In the genomic region with DNA sequence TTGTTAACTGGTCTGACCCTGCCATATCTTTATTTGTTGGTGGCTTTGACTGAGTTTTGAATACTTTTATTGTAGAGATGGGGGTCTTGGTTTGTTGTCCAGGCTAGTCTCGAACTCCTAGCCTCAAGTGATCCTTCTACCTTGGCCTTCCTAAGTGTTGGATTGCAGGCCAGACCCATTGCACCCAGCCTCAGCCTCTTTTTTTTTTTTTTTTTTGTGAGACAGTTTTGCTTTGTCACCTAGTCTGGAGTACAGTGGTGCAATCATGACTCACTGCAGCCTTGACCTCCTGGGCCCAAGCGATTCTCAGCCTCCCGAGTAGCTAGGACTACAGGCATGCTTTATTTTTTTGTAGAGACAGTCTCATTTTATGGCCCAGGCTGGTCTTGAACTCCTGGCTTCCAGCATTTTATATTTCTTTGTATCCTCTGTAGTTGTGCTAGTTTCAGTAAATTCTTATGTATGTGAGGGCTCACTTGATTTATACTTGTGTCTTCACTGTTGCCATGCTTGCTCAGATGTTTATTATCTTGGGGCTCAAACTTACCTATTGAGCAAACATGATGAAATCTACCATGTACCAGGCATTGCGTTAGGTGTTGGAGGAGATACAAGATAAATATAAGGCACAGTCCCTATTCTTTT, we compare ENCODE assay signal across 8 cellular contexts. TPM values are rescaled to one million over a fixed set of nuclear protein-coding genes. Genes with fewer than 3 reads are reported as not detected.
DNase-seq lines count a peak whose midpoint lies in the region; ATAC-seq and TF ChIP-seq lines count a peak whose summit lies in the region.

No MANE protein-coding gene starts in this region.

- CTCF ChIA-PET in SK-N-SH (lab: Yijun Ruan, JAX), result no interaction called here

- H3K36me3 ChIP-seq in SK-N-SH (replicated peaks in 1 of 2; ENCODE audit: control insufficient read depth in 1 of 2, insufficient read depth in 2 of 2, low read length in 1 of 2), result no peaks in the 10 kb centered on the region
- H3K36me3 ChIP-seq in gastrocnemius medialis, result no peaks in the 10 kb centered on the region

- H3K4me1 ChIP-seq in SK-N-SH (ENCODE audit: control insufficient read depth in 1 of 2, insufficient read depth in 2 of 2, low read depth in 1 of 2, low read length in 1 of 2), result peaks cover 0 to 6% of the 10 kb centered on the region in 2 experiments; a peak in 2 of 4 replicates
- peaks cover 78 to 85% of the 10 kb centered on the region in 2 donors for H3K4me1 ChIP-seq in gastrocnemius medialis

- no peaks in the 10 kb centered on the region for H3K9me3 ChIP-seq in SK-N-SH
- H3K9me3 ChIP-seq in gastrocnemius medialis, result no peaks in the 10 kb centered on the region

- no peak for TF ChIP-seq CTCF in SK-N-SH (IDR thresholded peaks at IDR 0.05)
- no peak for TF ChIP-seq CTCF in fibroblast of mammary gland (conservative IDR thresholded peaks at IDR 0.05; ENCODE audit: control insufficient read depth, insufficient read depth, low read depth, low read length)
- TF ChIP-seq CTCF in gastrocnemius medialis (IDR thresholded peaks at IDR 0.05 in 4 of 5, conservative IDR thresholded peaks at IDR 0.05 in 1 of 5), result no peak

- H3K4me2 ChIP-seq in SK-N-SH, result 0 out of 2 replicates have a peak overlapping the region, but pooled peaks have one; percentile 16

- H3K27me3 ChIP-seq in SK-N-SH (ENCODE audit: insufficient read depth) (no peaks in the 10 kb centered on the region), gastrocnemius medialis (no peaks in the 10 kb centered on the region)

- H3K9me2 ChIP-seq in SK-N-SH, result no peaks in the 10 kb centered on the region

- no peak for TF ChIP-seq RAD21 in SK-N-SH (IDR thresholded peaks at IDR 0.05; ENCODE audit: low read length)

- no peak overlapping the region for H2AFZ ChIP-seq in SK-N-SH (ENCODE audit: low read depth)

- H3K27ac ChIP-seq in SK-N-SH (ENCODE audit: low read depth in 2 of 2, low read length in 1 of 2) (peak overlapping the region in 1 of 2 experiments; percentile 72; a peak in 2 of 4 replicates), gastrocnemius medialis (peak overlapping the region; percentile 89 to 99 (median 93))

- POLR2A ChIA-PET in SK-N-SH (lab: Yijun Ruan, JAX), result no interaction called here

- H3F3A ChIP-seq in SK-N-SH (replicated peaks; ENCODE audit: insufficient read depth), result peaks cover 27% of the 10 kb centered on the region

- ATAC-seq in gastrocnemius medialis, result peak; percentile 80 to 81
- no peak for ATAC-seq in HG03469 (IDR thresholded peaks at IDR 0.05; ENCODE audit: unreplicated experiment)
- no peak for ATAC-seq in HG03457 (IDR thresholded peaks at IDR 0.05; ENCODE audit: unreplicated experiment)

- no peak overlapping the region for H3K4me3 ChIP-seq in SK-N-SH (ENCODE audit: low read depth in 2 of 2, low read length in 1 of 2)
- H3K4me3 ChIP-seq in fibroblast of mammary gland (ENCODE audit: control insufficient read depth, low read depth, low read length), result no peak overlapping the region
- H3K4me3 ChIP-seq in gastrocnemius medialis, result no peak overlapping the region

- in situ Hi-C loops in gastrocnemius medialis (cut with MboI; ENCODE audit: low sequenced_read_pairs in 4 of 4), result no loop called here

- no peak for TF ChIP-seq EP300 in SK-N-SH (IDR thresholded peaks at IDR 0.05; ENCODE audit: borderline replicate concordance in 1 of 2, low read depth in 1 of 2, low read length in 1 of 2)

- intact Hi-C loops in gastrocnemius medialis (cut with DNase I; ENCODE audit: low total_unique reads), result no loop called here

- peak; percentile 75 for DNase-seq in GM04504 (ENCODE audit: low read depth)
- DNase-seq in SK-N-SH, result no peak
- DNase-seq in fibroblast of mammary gland (ENCODE audit: low read depth), result peak; percentile 94
- peak; percentile 73 to 89 for DNase-seq in gastrocnemius medialis
- no peak for DNase-seq in NCI-H2029 (lab: John Stamatoyannopoulos, UW)
- DNase-seq in SHP77 treated with DMSO at 0.1 percent for 48 hours (lab: John Stamatoyannopoulos, UW), result no peak

- 50% methylated on average over 4 of the region's 4 CpGs for WGBS in SK-N-SH (ENCODE audit: low lambda C conversion rate)

- no peak for TF ChIP-seq POLR2A in gastrocnemius medialis (IDR thresholded peaks at IDR 0.05)

- H4K20me1 ChIP-seq in SK-N-SH (ENCODE audit: insufficient read depth), result peaks cover 94% of the 10 kb centered on the region

- H3K79me2 ChIP-seq in SK-N-SH (ENCODE audit: insufficient read depth), result peaks cover 96% of the 10 kb centered on the region

- H3K9ac ChIP-seq in SK-N-SH, result peak overlapping the region; percentile 24; the same call in 1 of the 2 replicates

TF ChIP-seq in SK-N-SH, 30 proteins besides CTCF, POLR2A, EP300 and RAD21:
- TF ChIP-seq TCF12 (IDR thresholded peaks at IDR 0.05), result no peak
- no peak for TF ChIP-seq TAF1 (IDR thresholded peaks at IDR 0.05; ENCODE audit: borderline replicate concordance, low read depth, low read length)
- TF ChIP-seq SIN3A (IDR thresholded peaks at IDR 0.05; ENCODE audit: borderline replicate concordance, low read depth, low read length), result no peak
- TF ChIP-seq MXI1 (IDR thresholded peaks at IDR 0.05; ENCODE audit: low read depth, low read length), result no peak
- no peak for TF ChIP-seq NFIC (IDR thresholded peaks at IDR 0.05; ENCODE audit: borderline replicate concordance)
- TF ChIP-seq FOSL2 (IDR thresholded peaks at IDR 0.05; ENCODE audit: borderline replicate concordance, low read depth), result peak; percentile 46; the same call in 1 of the 2 replicates
- TF ChIP-seq, protein P1, sequence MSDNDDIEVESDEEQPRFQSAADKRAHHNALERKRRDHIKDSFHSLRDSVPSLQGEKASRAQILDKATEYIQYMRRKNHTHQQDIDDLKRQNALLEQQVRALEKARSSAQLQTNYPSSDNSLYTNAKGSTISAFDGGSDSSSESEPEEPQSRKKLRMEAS (IDR thresholded peaks at IDR 0.05; ENCODE audit: low read depth), result no peak
- 0 out of 2 replicates have a peak, but pooled peaks have one; percentile 16 for TF ChIP-seq REST (IDR thresholded peaks at IDR 0.05; ENCODE audit: low read depth, low read length)
- TF ChIP-seq, protein P2, sequence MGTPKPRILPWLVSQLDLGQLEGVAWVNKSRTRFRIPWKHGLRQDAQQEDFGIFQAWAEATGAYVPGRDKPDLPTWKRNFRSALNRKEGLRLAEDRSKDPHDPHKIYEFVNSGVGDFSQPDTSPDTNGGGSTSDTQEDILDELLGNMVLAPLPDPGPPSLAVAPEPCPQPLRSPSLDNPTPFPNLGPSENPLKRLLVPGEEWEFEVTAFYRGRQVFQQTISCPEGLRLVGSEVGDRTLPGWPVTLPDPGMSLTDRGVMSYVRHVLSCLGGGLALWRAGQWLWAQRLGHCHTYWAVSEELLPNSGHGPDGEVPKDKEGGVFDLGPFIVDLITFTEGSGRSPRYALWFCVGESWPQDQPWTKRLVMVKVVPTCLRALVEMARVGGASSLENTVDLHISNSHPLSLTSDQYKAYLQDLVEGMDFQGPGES (IDR thresholded peaks at IDR 0.05; ENCODE audit: low read depth, low read length), result no peak

RNA-seq across cellular contexts. Expression of gene THRAP3, which starts 24.1 kb away (rescaled TPM):
- 33.7 and 46.1 TPM in 2 replicates for polyA plus RNA-seq in SK-N-SH (2012; rRNA removed)
- polyA plus RNA-seq in SK-N-SH (2012; cell fraction: cytosol; rRNA removed), result 34.8 and 38.8 TPM in 2 replicates
- 18.0 and 38.3 TPM in 2 replicates for polyA plus RNA-seq in SK-N-SH (2012; cell fraction: nucleus; rRNA removed)
- 100 to 1,000 TPM in 3 of 4 donors, 10 to 100 TPM in 1; 88.2 to 174 (median 146) TPM for total RNA-seq in gastrocnemius medialis

RNA-seq across cellular contexts. Expression of gene SH3D21, which starts 57.8 kb away (rescaled TPM):
- polyA plus RNA-seq in SK-N-SH (2012; rRNA removed), result 1.6 and 1.8 TPM in 2 replicates
- polyA plus RNA-seq in SK-N-SH (2012; cell fraction: cytosol; rRNA removed), result 0.18 and 0.41 TPM in 2 replicates
- polyA plus RNA-seq in SK-N-SH (2012; cell fraction: nucleus; rRNA removed), result 11.4 and 16.6 TPM in 2 replicates
- total RNA-seq in gastrocnemius medialis, result 1 to 10 TPM in 1 of 4 donors, under 1 TPM in 3; 0.10 to 1.4 (median 0.46) TPM

Comparison
In these comparisons a context has a peak if more than half of its experiments do, and no peak if none do; other contexts are left out.
1. DNase-seq: peak in GM04504 (single experiment), fibroblast of mammary gland (single experiment) and gastrocnemius medialis (2 of 2); none in SK-N-SH (single experiment), NCI-H2029 (single experiment) and SHP77 treated with DMSO at 0.1 percent for 48 hours (single experiment).
2. ATAC-seq: peak in gastrocnemius medialis (2 of 2); none in HG03469 (single experiment) and HG03457 (single experiment).